In genomic region chr1:186762653-186763052, GRCh38 we compare ENCODE assay signal across 14 cellular contexts.
"Had no signal": no experiment of that assay in that cellular context is flagged by ENCODE, and none has a peak within 500 bp of the region (broad histone marks: within the 10 kb centered on the region; RNA-seq: fewer than 3 reads in every experiment).

No MANE protein-coding gene starts in this region.

- H3K4me3 Mint-ChIP-seq: activated naive CD4-positive, alpha-beta T cell treated with anti-CD3 and anti-CD28 coated beads, Interleukin-2, amount 50 U/mL, for 24 hours; brain had no signal

- DNase-seq: activated CD4-positive, alpha-beta T cell treated with anti-CD3 and anti-CD28 coated beads, Interleukin-2, amount 50 U/mL, for 4 hours; activated CD4-positive, CD25-positive, alpha-beta regulatory T cell treated with anti-CD3 and anti-CD28 coated beads, Interleukin-2, amount 50 U/mL, for 72 hours; activated effector memory CD4-positive, alpha-beta T cell treated with anti-CD3 and anti-CD28 coated beads, Interleukin-2, amount 50 U/mL, for 16 hours; activated T-cell treated with anti-CD3 and anti-CD28 coated beads, Interleukin-2, amount 50 U/mL, for 48 hours; hippocampal formation; sigmoid colon; stimulated activated CD4-positive, alpha-beta T cell treated with anti-CD3 and anti-CD28 coated beads, Interleukin-12 subunit alpha, Interleukin-12 subunit beta, amount 100 ng/mL, for 4 hours; stimulated activated CD4-positive, alpha-beta T cell treated with anti-CD3 and anti-CD28 coated beads, Interleukin-2, amount 100 ng/mL, for 24 hours; stomach; T1000; testis; upper lobe of left lung had no signal

- H3K9me3 ChIP-seq: sigmoid colon, stomach, testis, upper lobe of left lung had no signal

- H3K4me1 Mint-ChIP-seq: activated naive CD4-positive, alpha-beta T cell treated with anti-CD3 and anti-CD28 coated beads, Interleukin-2, amount 50 U/mL, for 24 hours; brain had no signal

- H3K4me1 ChIP-seq: sigmoid colon, testis, upper lobe of left lung had no signal

- H3K27ac ChIP-seq: sigmoid colon, stomach, testis, upper lobe of left lung had no signal

- H3K9me3 Mint-ChIP-seq: activated naive CD4-positive, alpha-beta T cell treated with anti-CD3 and anti-CD28 coated beads, Interleukin-2, amount 50 U/mL, for 24 hours; brain had no signal

- H3K4me3 ChIP-seq: sigmoid colon, stomach, testis, upper lobe of left lung had no signal

- H3K36me3 ChIP-seq: sigmoid colon, stomach, upper lobe of left lung had no signal

- H3K27me3 Mint-ChIP-seq: activated naive CD4-positive, alpha-beta T cell treated with anti-CD3 and anti-CD28 coated beads, Interleukin-2, amount 50 U/mL, for 24 hours; brain had no signal

- H3K36me3 Mint-ChIP-seq: activated naive CD4-positive, alpha-beta T cell treated with anti-CD3 and anti-CD28 coated beads, Interleukin-2, amount 50 U/mL, for 24 hours; brain had no signal

- H3K27ac Mint-ChIP-seq: activated naive CD4-positive, alpha-beta T cell treated with anti-CD3 and anti-CD28 coated beads, Interleukin-2, amount 50 U/mL, for 24 hours; brain had no signal

- H3K27me3 ChIP-seq: sigmoid colon, stomach, testis, upper lobe of left lung had no signal
